In genomic region chr14:36866867-36867266, GRCh38 we compare ENCODE assay signal across 18 cellular contexts.
A peak's percentile ranks its signal among the peaks of the same experiment; 100 is the strongest.
DNase-seq lines count a peak whose midpoint lies in the region; ATAC-seq and TF ChIP-seq lines count a peak whose summit lies in the region.
"Had no signal": no experiment of that assay in that cellular context is flagged by ENCODE, and none has a peak within 500 bp of the region (broad histone marks: within the 10 kb centered on the region; RNA-seq: fewer than 3 reads in every experiment).

No MANE protein-coding gene starts in this region.

- H3K4me1 Mint-ChIP-seq in activated T-cell treated with anti-CD3 and anti-CD28 coated beads, Interleukin-2, amount 50 U/mL, for 72 hours (ENCODE audit: low read depth): no peaks in the 10 kb centered on the region
- H3K4me1 Mint-ChIP-seq: naive B cell had no signal

- peaks cover 0 to 3% of the 10 kb centered on the region in 2 donors for H3K9me3 Mint-ChIP-seq in activated T-cell treated with anti-CD3 and anti-CD28 coated beads, Interleukin-2, amount 50 U/mL, for 72 hours

- TF ChIP-seq CTCF in GM20000 (IDR thresholded peaks at IDR 0.05; ENCODE audit: extremely low read depth, missing control alignments): no peak

- H3K36me3 Mint-ChIP-seq in activated T-cell treated with anti-CD3 and anti-CD28 coated beads, Interleukin-2, amount 50 U/mL, for 72 hours (ENCODE audit: insufficient read depth in 2 of 2): peaks cover 0 to 1% of the 10 kb centered on the region in 2 donors
- H3K36me3 Mint-ChIP-seq: activated naive CD8-positive, alpha-beta T cell; naive B cell had no signal

- DNase-seq in GM20000 (ENCODE audit: low spot score) (peak; percentile 4), NCI-H82 (lab: John Stamatoyannopoulos, UW) (no peak), DMS79 treated with DMSO at 0.1 percent for 48 hours (lab: John Stamatoyannopoulos, UW) (no peak)
- no peak for DNase-seq in activated effector memory CD4-positive, alpha-beta T cell treated with anti-CD3 and anti-CD28 coated beads, Interleukin-2, amount 50 U/mL, for 16 hours
- DNase-seq in activated T-cell treated with anti-CD3 and anti-CD28 coated beads, Interleukin-2, amount 50 U/mL, for 72 hours: no peak
- DNase-seq: ACHN; GF-D8; glutamatergic neuron; naive B cell; NCI-H187; retina; SJCRH30; stimulated activated CD4-positive, alpha-beta T cell treated with anti-CD3 and anti-CD28 coated beads, Interleukin-2, amount 100 ng/mL, for 24 hours had no signal

- H3K27ac Mint-ChIP-seq in activated T-cell treated with anti-CD3 and anti-CD28 coated beads, Interleukin-2, amount 50 U/mL, for 72 hours: no peak overlapping the region
- H3K27ac Mint-ChIP-seq: activated naive CD8-positive, alpha-beta T cell; naive B cell had no signal

- no peak overlapping the region for H3K4me3 Mint-ChIP-seq in activated T-cell treated with anti-CD3 and anti-CD28 coated beads, Interleukin-2, amount 50 U/mL, for 72 hours
- H3K4me3 Mint-ChIP-seq: activated naive CD8-positive, alpha-beta T cell; naive B cell had no signal

- peak; percentile 94 for ATAC-seq in GM18498 (IDR thresholded peaks at IDR 0.05; ENCODE audit: unreplicated experiment)
- ATAC-seq in HG02870 (IDR thresholded peaks at IDR 0.05; ENCODE audit: unreplicated experiment): peak; percentile 91
- ATAC-seq in HG03520 (IDR thresholded peaks at IDR 0.05; ENCODE audit: unreplicated experiment): peak; percentile 81
- no peak for ATAC-seq in activated T-cell treated with anti-CD3 and anti-CD28 coated beads, Interleukin-2, amount 50 U/mL, for 72 hours (replicated peaks in 1 of 2)
- ATAC-seq: left lobe of liver had no signal

- no peaks in the 10 kb centered on the region for H3K27me3 Mint-ChIP-seq in activated T-cell treated with anti-CD3 and anti-CD28 coated beads, Interleukin-2, amount 50 U/mL, for 72 hours (ENCODE audit: low read depth)
- H3K27me3 Mint-ChIP-seq: activated naive CD8-positive, alpha-beta T cell; naive B cell had no signal

Comparison
In these comparisons a context has a peak if more than half of its experiments do, and no peak if none do; other contexts are left out.
1. ATAC-seq: peak in GM18498 (single experiment), HG02870 (single experiment) and HG03520 (single experiment); none in activated T-cell treated with anti-CD3 and anti-CD28 coated beads, Interleukin-2, amount 50 U/mL, for 72 hours (0 of 2).